Comparison of ENCODE assay signal across 1 cellular context in the genomic region with DNA sequence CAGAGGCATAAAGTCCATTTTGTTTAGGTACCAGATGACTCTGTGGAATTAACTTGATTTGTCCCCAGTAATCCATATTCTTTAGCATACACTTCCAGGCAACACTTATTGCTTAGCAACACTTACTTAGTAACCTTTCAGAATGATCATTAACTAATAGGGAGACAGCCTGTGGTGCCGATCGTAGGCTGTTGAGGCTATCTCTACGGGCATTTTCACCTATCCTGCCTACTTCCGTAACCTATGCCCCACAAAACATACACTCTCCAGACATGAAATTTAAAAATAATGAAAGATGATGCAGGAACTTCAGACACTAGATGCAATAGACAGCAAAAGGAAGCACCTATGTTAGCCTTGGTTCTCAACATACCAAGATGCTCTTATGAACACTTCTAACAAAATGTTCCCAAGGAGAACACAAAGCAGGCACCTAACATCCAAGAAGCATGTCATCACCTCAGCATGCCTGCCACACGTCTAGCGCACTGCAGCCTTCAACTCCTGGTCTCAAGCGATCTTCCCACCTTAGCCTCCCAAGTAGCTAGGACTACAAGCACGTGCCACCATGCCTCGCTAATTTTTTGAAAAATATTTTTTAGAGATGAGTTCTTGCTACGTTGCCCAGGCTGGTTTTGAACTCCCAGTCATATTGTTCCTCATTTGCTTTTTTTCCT.
TF ChIP-seq lines count a peak whose summit lies in the region.

No MANE protein-coding gene starts in this region.

TF ChIP-seq in HepG2, 621 proteins besides CTCF, POLR2A, EP300 and RAD21 (continued from another document):
- TF ChIP-seq, protein P1, sequence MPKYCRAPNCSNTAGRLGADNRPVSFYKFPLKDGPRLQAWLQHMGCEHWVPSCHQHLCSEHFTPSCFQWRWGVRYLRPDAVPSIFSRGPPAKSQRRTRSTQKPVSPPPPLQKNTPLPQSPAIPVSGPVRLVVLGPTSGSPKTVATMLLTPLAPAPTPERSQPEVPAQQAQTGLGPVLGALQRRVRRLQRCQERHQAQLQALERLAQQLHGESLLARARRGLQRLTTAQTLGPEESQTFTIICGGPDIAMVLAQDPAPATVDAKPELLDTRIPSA (CRISPR knock-in tag; IDR thresholded peaks at IDR 0.05; ENCODE audit: borderline replicate concordance): no peak
TF ChIP-seq in HepG2: peak in this region for 18.
